ENCODE assay signal across 8 cellular contexts in the genomic region with DNA sequence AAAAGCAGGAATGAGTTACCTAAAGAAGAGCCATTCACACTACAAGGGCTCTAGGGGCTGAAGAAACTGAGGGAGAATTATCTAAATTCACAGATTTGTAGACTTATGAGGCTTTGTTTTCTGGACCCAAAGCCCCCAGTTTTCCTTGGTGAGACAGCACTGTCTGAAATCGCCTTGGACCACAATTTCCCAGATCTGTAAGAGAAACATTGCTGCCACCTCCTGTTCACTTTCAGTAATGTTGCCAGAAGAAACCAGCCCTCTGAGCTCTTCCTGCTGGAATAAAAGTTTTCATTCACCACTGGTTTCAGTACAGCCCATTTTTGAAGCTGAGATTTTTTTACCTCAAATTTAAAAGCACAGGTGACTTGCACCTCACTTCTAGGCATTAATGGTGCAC.
DNase-seq lines count a peak whose midpoint lies in the region; ATAC-seq, FAIRE-seq and TF ChIP-seq lines count a peak whose summit lies in the region.

No MANE protein-coding gene starts in this region.

- no peaks in the 10 kb centered on the region for H3K36me3 ChIP-seq in DOHH2 (ENCODE audit: control insufficient read depth, low read length)

- TF ChIP-seq CTCF in DOHH2 (IDR thresholded peaks at IDR 0.05; ENCODE audit: low read depth, low read length, poor library complexity, severe bottlenecking), result peak; percentile 66
- TF ChIP-seq CTCF in WTC11 (IDR thresholded peaks at IDR 0.05), result peak; percentile 54

- FAIRE-seq in H54 (lab: Jason Lieb, UNC), result no peak

- H3K9me3 ChIP-seq in DOHH2 (ENCODE audit: control insufficient read depth, insufficient read depth, low read length), result no peaks in the 10 kb centered on the region

- no peak for TF ChIP-seq POLR2A in H54 (IDR thresholded peaks at IDR 0.05; ENCODE audit: low read depth, low read length)

- H3K79me2 ChIP-seq in DOHH2 (ENCODE audit: control insufficient read depth, low read length), result no peaks in the 10 kb centered on the region

- intact Hi-C loops in head of caudate nucleus (cut with DNase I), result loop anchor here (2.0 to 10.0 kb wide), 2 partner anchors 182 to 698 kb away; no protein-coding TSS in a partner anchor

- peak; percentile 88 for ATAC-seq in WTC11
- ATAC-seq in GM21381 (IDR thresholded peaks at IDR 0.05; ENCODE audit: unreplicated experiment), result no peak

- DNase-seq in H54 (ENCODE audit: insufficient read length, low spot score) (peak; percentile 15), NCI-H1694 (lab: John Stamatoyannopoulos, UW) (peak; percentile 72), WTC11 (ENCODE audit: low spot score) (peak; percentile 37), head of caudate nucleus (peak in 38 of 42 donors; percentile 11 to 90 (median 67)), pulmonary artery endothelial cell (ENCODE audit: low read depth, low spot score) (peak; percentile 19)
- DNase-seq in activated CD8-positive, alpha-beta memory T cell treated with anti-CD3 and anti-CD28 coated beads for 24 hours, result no peak

- no peak overlapping the region for H3K27ac ChIP-seq in DOHH2 (ENCODE audit: low read depth, low read length)

- no peaks in the 10 kb centered on the region for H3F3A ChIP-seq in DOHH2 (ENCODE audit: control insufficient read depth, insufficient read depth)

- H3K27me3 Mint-ChIP-seq in WTC11 (ENCODE audit: low read depth), result no peaks in the 10 kb centered on the region; the same call in 1 of the 2 replicates

- no peak overlapping the region for H3K4me3 ChIP-seq in DOHH2 (ENCODE audit: low read length)

- CTCF ChIA-PET in WTC11 (lab: Charles Lee), result interaction anchor here (0.6 to 2.6 kb wide), 12 partner anchors 15 to 694 kb away, joined by 3 to 21 read pairs (median 3); no protein-coding TSS in a partner anchor

- H3K4me1 Mint-ChIP-seq in WTC11, result peaks cover 20% of the 10 kb centered on the region

- no peaks in the 10 kb centered on the region for H3K9me3 Mint-ChIP-seq in WTC11

- no peaks in the 10 kb centered on the region for H3K27me3 ChIP-seq in DOHH2 (ENCODE audit: control insufficient read depth, low read length)

- no peak overlapping the region for H3K4me2 ChIP-seq in DOHH2 (ENCODE audit: low read length)

- POLR2A ChIA-PET in WTC11 (lab: Charles Lee), result interaction anchor here (0.7 kb wide), 1 partner anchor 1255 kb away, joined by 3 read pairs; no protein-coding TSS in a partner anchor

- H3K4me1 ChIP-seq in DOHH2 (ENCODE audit: control insufficient read depth, low read length), result no peaks in the 10 kb centered on the region

- no peaks in the 10 kb centered on the region for H3K36me3 Mint-ChIP-seq in WTC11

- H3K9me2 ChIP-seq in DOHH2 (replicated peaks; ENCODE audit: control insufficient read depth, low read length), result no peaks in the 10 kb centered on the region

- H3K27ac Mint-ChIP-seq in WTC11, result no peak overlapping the region

- no peak overlapping the region for H3K4me3 Mint-ChIP-seq in WTC11

- no peaks in the 10 kb centered on the region for H4K20me1 ChIP-seq in DOHH2 (ENCODE audit: control insufficient read depth, insufficient read depth, low read depth, low read length)

TF ChIP-seq in WTC11, 78 proteins besides CTCF, POLR2A, EP300 and RAD21:
- TF ChIP-seq, protein P1, sequence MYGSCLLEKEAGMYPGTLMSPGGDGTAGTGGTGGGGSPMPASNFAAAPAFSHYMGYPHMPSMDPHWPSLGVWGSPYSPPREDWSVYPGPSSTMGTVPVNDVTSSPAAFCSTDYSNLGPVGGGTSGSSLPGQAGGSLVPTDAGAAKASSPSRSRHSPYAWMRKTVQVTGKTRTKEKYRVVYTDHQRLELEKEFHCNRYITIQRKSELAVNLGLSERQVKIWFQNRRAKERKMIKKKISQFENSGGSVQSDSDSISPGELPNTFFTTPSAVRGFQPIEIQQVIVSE (CRISPR knock-in tag; IDR thresholded peaks at IDR 0.05; ENCODE audit: borderline replicate concordance), result no peak
- no peak for TF ChIP-seq JAZF1 (CRISPR knock-in tag; IDR thresholded peaks at IDR 0.05)
- TF ChIP-seq, protein P2, sequence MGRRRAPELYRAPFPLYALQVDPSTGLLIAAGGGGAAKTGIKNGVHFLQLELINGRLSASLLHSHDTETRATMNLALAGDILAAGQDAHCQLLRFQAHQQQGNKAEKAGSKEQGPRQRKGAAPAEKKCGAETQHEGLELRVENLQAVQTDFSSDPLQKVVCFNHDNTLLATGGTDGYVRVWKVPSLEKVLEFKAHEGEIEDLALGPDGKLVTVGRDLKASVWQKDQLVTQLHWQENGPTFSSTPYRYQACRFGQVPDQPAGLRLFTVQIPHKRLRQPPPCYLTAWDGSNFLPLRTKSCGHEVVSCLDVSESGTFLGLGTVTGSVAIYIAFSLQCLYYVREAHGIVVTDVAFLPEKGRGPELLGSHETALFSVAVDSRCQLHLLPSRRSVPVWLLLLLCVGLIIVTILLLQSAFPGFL (CRISPR knock-in tag; IDR thresholded peaks at IDR 0.05; ENCODE audit: borderline replicate concordance), result no peak
- TF ChIP-seq, protein P3, sequence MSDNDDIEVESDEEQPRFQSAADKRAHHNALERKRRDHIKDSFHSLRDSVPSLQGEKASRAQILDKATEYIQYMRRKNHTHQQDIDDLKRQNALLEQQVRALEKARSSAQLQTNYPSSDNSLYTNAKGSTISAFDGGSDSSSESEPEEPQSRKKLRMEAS (CRISPR knock-in tag; IDR thresholded peaks at IDR 0.05), result no peak
- TF ChIP-seq, protein P4, sequence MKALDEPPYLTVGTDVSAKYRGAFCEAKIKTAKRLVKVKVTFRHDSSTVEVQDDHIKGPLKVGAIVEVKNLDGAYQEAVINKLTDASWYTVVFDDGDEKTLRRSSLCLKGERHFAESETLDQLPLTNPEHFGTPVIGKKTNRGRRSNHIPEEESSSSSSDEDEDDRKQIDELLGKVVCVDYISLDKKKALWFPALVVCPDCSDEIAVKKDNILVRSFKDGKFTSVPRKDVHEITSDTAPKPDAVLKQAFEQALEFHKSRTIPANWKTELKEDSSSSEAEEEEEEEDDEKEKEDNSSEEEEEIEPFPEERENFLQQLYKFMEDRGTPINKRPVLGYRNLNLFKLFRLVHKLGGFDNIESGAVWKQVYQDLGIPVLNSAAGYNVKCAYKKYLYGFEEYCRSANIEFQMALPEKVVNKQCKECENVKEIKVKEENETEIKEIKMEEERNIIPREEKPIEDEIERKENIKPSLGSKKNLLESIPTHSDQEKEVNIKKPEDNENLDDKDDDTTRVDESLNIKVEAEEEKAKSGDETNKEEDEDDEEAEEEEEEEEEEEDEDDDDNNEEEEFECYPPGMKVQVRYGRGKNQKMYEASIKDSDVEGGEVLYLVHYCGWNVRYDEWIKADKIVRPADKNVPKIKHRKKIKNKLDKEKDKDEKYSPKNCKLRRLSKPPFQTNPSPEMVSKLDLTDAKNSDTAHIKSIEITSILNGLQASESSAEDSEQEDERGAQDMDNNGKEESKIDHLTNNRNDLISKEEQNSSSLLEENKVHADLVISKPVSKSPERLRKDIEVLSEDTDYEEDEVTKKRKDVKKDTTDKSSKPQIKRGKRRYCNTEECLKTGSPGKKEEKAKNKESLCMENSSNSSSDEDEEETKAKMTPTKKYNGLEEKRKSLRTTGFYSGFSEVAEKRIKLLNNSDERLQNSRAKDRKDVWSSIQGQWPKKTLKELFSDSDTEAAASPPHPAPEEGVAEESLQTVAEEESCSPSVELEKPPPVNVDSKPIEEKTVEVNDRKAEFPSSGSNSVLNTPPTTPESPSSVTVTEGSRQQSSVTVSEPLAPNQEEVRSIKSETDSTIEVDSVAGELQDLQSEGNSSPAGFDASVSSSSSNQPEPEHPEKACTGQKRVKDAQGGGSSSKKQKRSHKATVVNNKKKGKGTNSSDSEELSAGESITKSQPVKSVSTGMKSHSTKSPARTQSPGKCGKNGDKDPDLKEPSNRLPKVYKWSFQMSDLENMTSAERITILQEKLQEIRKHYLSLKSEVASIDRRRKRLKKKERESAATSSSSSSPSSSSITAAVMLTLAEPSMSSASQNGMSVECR (CRISPR knock-in tag; IDR thresholded peaks at IDR 0.05; ENCODE audit: borderline replicate concordance), result no peak
- no peak for TF ChIP-seq RORB (CRISPR knock-in tag; IDR thresholded peaks at IDR 0.05)
- TF ChIP-seq ZNF416 (CRISPR knock-in tag; IDR thresholded peaks at IDR 0.05), result no peak
- no peak for TF ChIP-seq ZNF263 (CRISPR knock-in tag; IDR thresholded peaks at IDR 0.05; ENCODE audit: low read depth)
- no peak for TF ChIP-seq RELA (CRISPR knock-in tag; IDR thresholded peaks at IDR 0.05; ENCODE audit: borderline replicate concordance)
- TF ChIP-seq ATF1 (CRISPR knock-in tag; IDR thresholded peaks at IDR 0.05), result no peak
- TF ChIP-seq IRF2 (CRISPR knock-in tag; IDR thresholded peaks at IDR 0.05; ENCODE audit: borderline replicate concordance, low read depth), result no peak
- TF ChIP-seq ZNF396 (CRISPR knock-in tag; IDR thresholded peaks at IDR 0.05; ENCODE audit: borderline replicate concordance), result no peak
- TF ChIP-seq, protein P5, sequence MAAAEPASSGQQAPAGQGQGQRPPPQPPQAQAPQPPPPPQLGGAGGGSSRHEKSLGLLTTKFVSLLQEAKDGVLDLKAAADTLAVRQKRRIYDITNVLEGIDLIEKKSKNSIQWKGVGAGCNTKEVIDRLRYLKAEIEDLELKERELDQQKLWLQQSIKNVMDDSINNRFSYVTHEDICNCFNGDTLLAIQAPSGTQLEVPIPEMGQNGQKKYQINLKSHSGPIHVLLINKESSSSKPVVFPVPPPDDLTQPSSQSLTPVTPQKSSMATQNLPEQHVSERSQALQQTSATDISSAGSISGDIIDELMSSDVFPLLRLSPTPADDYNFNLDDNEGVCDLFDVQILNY (CRISPR knock-in tag; IDR thresholded peaks at IDR 0.05), result no peak
- TF ChIP-seq ZNF121 (CRISPR knock-in tag; IDR thresholded peaks at IDR 0.05), result no peak
- TF ChIP-seq, protein P6, sequence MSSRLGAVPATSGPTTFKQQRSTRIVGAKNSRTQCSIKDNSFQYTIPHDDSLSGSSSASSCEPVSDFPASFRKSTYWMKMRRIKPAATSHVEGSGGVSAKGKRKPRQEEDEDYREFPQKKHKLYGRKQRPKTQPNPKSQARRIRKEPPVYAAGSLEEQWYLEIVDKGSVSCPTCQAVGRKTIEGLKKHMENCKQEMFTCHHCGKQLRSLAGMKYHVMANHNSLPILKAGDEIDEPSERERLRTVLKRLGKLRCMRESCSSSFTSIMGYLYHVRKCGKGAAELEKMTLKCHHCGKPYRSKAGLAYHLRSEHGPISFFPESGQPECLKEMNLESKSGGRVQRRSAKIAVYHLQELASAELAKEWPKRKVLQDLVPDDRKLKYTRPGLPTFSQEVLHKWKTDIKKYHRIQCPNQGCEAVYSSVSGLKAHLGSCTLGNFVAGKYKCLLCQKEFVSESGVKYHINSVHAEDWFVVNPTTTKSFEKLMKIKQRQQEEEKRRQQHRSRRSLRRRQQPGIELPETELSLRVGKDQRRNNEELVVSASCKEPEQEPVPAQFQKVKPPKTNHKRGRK (CRISPR knock-in tag; IDR thresholded peaks at IDR 0.05; ENCODE audit: borderline replicate concordance), result no peak
